25 cellular contexts compared by ENCODE assay signal in genomic region chr2:68696554-68696953, GRCh38. TPM values are rescaled to one million over a fixed set of nuclear protein-coding genes. Genes with fewer than 3 reads are reported as not detected.
"Had no signal": no experiment of that assay in that cellular context is flagged by ENCODE, and none has a peak within 500 bp of the region (broad histone marks: within the 10 kb centered on the region; RNA-seq: fewer than 3 reads in every experiment).

No MANE protein-coding gene starts in this region.

- H3K27ac ChIP-seq: foreskin keratinocyte, parathyroid adenoma, psoas muscle, right lobe of liver, spleen, testis, tibial nerve, upper lobe of right lung, vagina had no signal

- H3K9me3 Mint-ChIP-seq: natural killer cell treated with Interleukin-12 subunit alpha and Interleukin-12 subunit beta and Interleukin-15 and Interleukin-18, amount 100 ng/mL, for 72 hours; stimulated activated memory B cell treated with anti-CD40 and anti-IgM and Interleukin-4, amounts not matched to agents 10 μg/mL and 1 μg/mL and 100 μg/mL, for 72 hours had no signal

- H3K27me3 ChIP-seq: right lobe of liver, spleen, testis, tibial nerve, upper lobe of right lung, vagina had no signal

- H3K4me3 ChIP-seq: lung, psoas muscle, right lobe of liver, spleen, testis, tibial nerve, upper lobe of right lung, vagina had no signal

- H3K79me2 ChIP-seq: parathyroid adenoma had no signal

- DNase-seq: dermis blood vessel endothelial cell; foreskin keratinocyte; left colon; left ventricle myocardium superior; mesenchymal stem cell; midbrain; occipital lobe; psoas muscle; retina; right lobe of liver; spleen; stimulated activated CD4-positive, alpha-beta T cell treated with anti-CD3 and anti-CD28 coated beads, Interleukin-15, amount 100 ng/mL, for 24 hours; stimulated activated CD4-positive, alpha-beta T cell treated with anti-CD3 and anti-CD28 coated beads, Interleukin-1b, Interleukin-23, amount 100 ng/mL, for 48 hours; stimulated activated CD4-positive, alpha-beta T cell treated with anti-CD3 and anti-CD28 coated beads, Interleukin-4, amount 100 ng/mL, for 24 hours; stimulated activated naive CD8-positive, alpha-beta T cell treated with anti-CD3 and anti-CD28 coated beads, Interleukin-15, amount 100 ng/mL, for 72 hours; testis; upper lobe of right lung had no signal

- H2AFZ ChIP-seq: parathyroid adenoma had no signal

- H3K36me3 ChIP-seq: right lobe of liver, spleen, tibial nerve, upper lobe of right lung, vagina had no signal

- H3K27me3 Mint-ChIP-seq: stimulated activated memory B cell treated with anti-CD40 and anti-IgM and Interleukin-4, amounts not matched to agents 10 μg/mL and 1 μg/mL and 100 μg/mL, for 72 hours had no signal

- H3K4me3 Mint-ChIP-seq: natural killer cell treated with Interleukin-12 subunit alpha and Interleukin-12 subunit beta and Interleukin-15 and Interleukin-18, amount 100 ng/mL, for 72 hours; stimulated activated memory B cell treated with anti-CD40 and anti-IgM and Interleukin-4, amounts not matched to agents 10 μg/mL and 1 μg/mL and 100 μg/mL, for 72 hours; stimulated activated naive CD8-positive, alpha-beta T cell treated with anti-CD3 and anti-CD28 coated beads, Interleukin-15, amount 100 ng/mL, for 72 hours had no signal

- H3K4me1 ChIP-seq: foreskin keratinocyte, parathyroid adenoma, psoas muscle, right lobe of liver, testis, tibial nerve, upper lobe of right lung, vagina had no signal

- H3K27ac Mint-ChIP-seq: natural killer cell treated with Interleukin-12 subunit alpha and Interleukin-12 subunit beta and Interleukin-15 and Interleukin-18, amount 100 ng/mL, for 72 hours; stimulated activated memory B cell treated with anti-CD40 and anti-IgM and Interleukin-4, amounts not matched to agents 10 μg/mL and 1 μg/mL and 100 μg/mL, for 72 hours; stimulated activated naive CD8-positive, alpha-beta T cell treated with anti-CD3 and anti-CD28 coated beads, Interleukin-15, amount 100 ng/mL, for 72 hours had no signal

- H3K9me3 ChIP-seq: psoas muscle, right lobe of liver, testis, upper lobe of right lung, vagina had no signal

- H3K36me3 Mint-ChIP-seq: stimulated activated memory B cell treated with anti-CD40 and anti-IgM and Interleukin-4, amounts not matched to agents 10 μg/mL and 1 μg/mL and 100 μg/mL, for 72 hours had no signal

- H3K9ac ChIP-seq: parathyroid adenoma had no signal

- ATAC-seq: foreskin keratinocyte; left colon; left ventricle myocardium superior; natural killer cell treated with Interleukin-12 subunit alpha and Interleukin-12 subunit beta and Interleukin-15 and Interleukin-18, amount 100 ng/mL, for 72 hours; psoas muscle; right lobe of liver; stimulated activated memory B cell treated with anti-CD40 and anti-IgM and Interleukin-4, amounts not matched to agents 10 μg/mL and 1 μg/mL and 100 μg/mL, for 72 hours; stimulated activated naive CD8-positive, alpha-beta T cell treated with anti-CD3 and anti-CD28 coated beads, Interleukin-15, amount 100 ng/mL, for 72 hours; upper lobe of right lung had no signal

RNA-seq across cellular contexts. Expression of gene ARHGAP25, which starts 38.1 kb away (rescaled TPM):
- total RNA-seq: epithelial cell of proximal tubule had no signal

RNA-seq across cellular contexts. Expression of gene PROKR1, which starts 53.2 kb away (rescaled TPM):
- total RNA-seq: dermis blood vessel endothelial cell; epithelial cell of proximal tubule; foreskin keratinocyte; kidney epithelial cell; left ventricle myocardium superior; lung; natural killer cell treated with Interleukin-12 subunit alpha and Interleukin-12 subunit beta and Interleukin-15 and Interleukin-18, amount 100 ng/mL, for 72 hours; psoas muscle; right lobe of liver; upper lobe of right lung; vagina had no signal
- polyA plus RNA-seq: foreskin keratinocyte had no signal
